ENCODE assay signal across 1 cellular context in genomic region chr12:57487597-57488396, GRCh38.
A peak's percentile ranks its signal among the peaks of the same experiment; 100 is the strongest.
TF ChIP-seq lines count a peak whose summit lies in the region.

Gene MARS1 (plus strand): TSS chr12:57488068. CDS start chr12:57488091, 23 bp downstream.

TF ChIP-seq in H1, 55 proteins besides CTCF, POLR2A, EP300 and RAD21 (continued from another document):
- TF ChIP-seq CHD7 (IDR thresholded peaks at IDR 0.05; ENCODE audit: insufficient replicate concordance, low read length) (no peak), E2F6 (IDR thresholded peaks at IDR 0.05) (0 out of 2 replicates have a peak, but pooled peaks have one; percentile 19), ASH2L (IDR thresholded peaks at IDR 0.05; ENCODE audit: low read length) (peak; percentile 83), HDAC2 (IDR thresholded peaks at IDR 0.05; ENCODE audit: borderline replicate concordance in 1 of 2, low read depth in 2 of 2, low read length in 2 of 2) (no peak), TCF12 (IDR thresholded peaks at IDR 0.05; ENCODE audit: low read depth, low read length) (no peak), ATF3 (IDR thresholded peaks at IDR 0.05; ENCODE audit: insufficient read depth, low read depth, low read length) (peak; percentile 86), TAF7 (optimal IDR thresholded peaks at IDR 0.05; ENCODE audit: borderline replicate concordance, low read depth, low read length) (peak; percentile 68), JUND (IDR thresholded peaks at IDR 0.05; ENCODE audit: low read length) (peak; percentile 63; the same call in 1 of the 2 replicates), RXRA (IDR thresholded peaks at IDR 0.05; ENCODE audit: insufficient read depth, low read depth, low read length) (no peak), BCL11A (IDR thresholded peaks at IDR 0.05; ENCODE audit: low read depth in 2 of 2, low read length in 2 of 2) (no peak), MAFK (IDR thresholded peaks at IDR 0.05; ENCODE audit: low read depth, low read length) (no peak), NANOG (IDR thresholded peaks at IDR 0.05; ENCODE audit: insufficient read depth, low read depth, low read length, poor library complexity, severe bottlenecking) (no peak), BRCA1 (IDR thresholded peaks at IDR 0.05; ENCODE audit: low read depth, low read length) (no peak), CHD1 (IDR thresholded peaks at IDR 0.05; ENCODE audit: low read depth, low read length) (no peak), KDM5A (IDR thresholded peaks at IDR 0.05; ENCODE audit: low read length) (no peak), ZNF274 (IDR thresholded peaks at IDR 0.05; ENCODE audit: borderline replicate concordance, extremely low read depth, low read length) (no peak), KDM4A (IDR thresholded peaks at IDR 0.05; ENCODE audit: low read depth, low read length, severe bottlenecking) (peak; percentile 34), SP1 (IDR thresholded peaks at IDR 0.05; ENCODE audit: low read depth, low read length) (peak; percentile 24; the same call in 1 of the 2 replicates), USF2 (IDR thresholded peaks at IDR 0.05; ENCODE audit: low read length) (no peak), SIN3A (conservative IDR thresholded peaks at IDR 0.05 in 1 of 2, IDR thresholded peaks at IDR 0.05 in 1 of 2; ENCODE audit: low read depth in 1 of 2, low read length in 2 of 2) (peak in 1 of 2 experiments; percentile 85; a peak in 1 of 4 replicates), HDAC6 (IDR thresholded peaks at IDR 0.05; ENCODE audit: low read depth, low read length) (no peak), FOSL1 (IDR thresholded peaks at IDR 0.05; ENCODE audit: insufficient read depth, low read depth, low read length) (no peak), JUN (IDR thresholded peaks at IDR 0.05; ENCODE audit: low read depth, low read length) (no peak), SAP30 (IDR thresholded peaks at IDR 0.05; ENCODE audit: insufficient read depth, insufficient replicate concordance, low read length) (no peak), ATF2 (IDR thresholded peaks at IDR 0.05; ENCODE audit: low read length) (no peak), POLR2AphosphoS5 (IDR thresholded peaks at IDR 0.05; ENCODE audit: low read depth, low read length) (peak; percentile 97), SP2 (IDR thresholded peaks at IDR 0.05; ENCODE audit: low read length) (peak; percentile 87), EZH2 (IDR thresholded peaks at IDR 0.05; ENCODE audit: low read depth, low read length, severe bottlenecking) (no peak), RFX5 (IDR thresholded peaks at IDR 0.05; ENCODE audit: borderline replicate concordance, low read depth, low read length) (no peak), CREB1 (IDR thresholded peaks at IDR 0.05) (peak; percentile 64; the same call in 1 of the 2 replicates), YY1 (IDR thresholded peaks at IDR 0.05; ENCODE audit: low read depth, low read length) (peak; percentile 80; the same call in 1 of the 2 replicates), RBBP5 (IDR thresholded peaks at IDR 0.05; ENCODE audit: borderline replicate concordance, low read depth, low read length) (peak; percentile 52; the same call in 1 of the 2 replicates), KDM1A (IDR thresholded peaks at IDR 0.05; ENCODE audit: borderline replicate concordance, low read length) (peak; percentile 94), SIX5 (IDR thresholded peaks at IDR 0.05; ENCODE audit: low read depth, low read length) (peak; percentile 87), RNF2 (IDR thresholded peaks at IDR 0.05; ENCODE audit: borderline replicate concordance, low read depth, low read length, missing control alignments, poor library complexity, severe bottlenecking) (no peak), SRF (IDR thresholded peaks at IDR 0.05; ENCODE audit: low read depth, low read length) (no peak), SUZ12 (IDR thresholded peaks at IDR 0.05; ENCODE audit: low read length) (no peak), BACH1 (IDR thresholded peaks at IDR 0.05; ENCODE audit: low read length) (no peak), TEAD4 (IDR thresholded peaks at IDR 0.05; ENCODE audit: low read depth, low read length) (no peak), PHF8 (conservative IDR thresholded peaks at IDR 0.05; ENCODE audit: low read depth, low read length) (peak; percentile 92), TAF1 (IDR thresholded peaks at IDR 0.05; ENCODE audit: low read depth, low read length) (peak; percentile 93), CEBPB (IDR thresholded peaks at IDR 0.05; ENCODE audit: low read depth, low read length) (peak; percentile 96), CBX8 (IDR thresholded peaks at IDR 0.05; ENCODE audit: borderline replicate concordance, low read depth, low read length) (no peak), POU5F1 (IDR thresholded peaks at IDR 0.05; ENCODE audit: low read depth, low read length) (no peak), NRF1 (IDR thresholded peaks at IDR 0.05; ENCODE audit: low read depth, low read length) (no peak), EGR1 (IDR thresholded peaks at IDR 0.05; ENCODE audit: borderline replicate concordance, low read depth, low read length) (0 out of 2 replicates have a peak, but pooled peaks have one; percentile 25), CTBP2 (IDR thresholded peaks at IDR 0.05; ENCODE audit: borderline replicate concordance, insufficient read depth, insufficient read length, low read length) (no peak), TBP (IDR thresholded peaks at IDR 0.05; ENCODE audit: low read depth, low read length) (peak; percentile 87)
